ENCODE assay signal across 21 cellular contexts in the genomic region with DNA sequence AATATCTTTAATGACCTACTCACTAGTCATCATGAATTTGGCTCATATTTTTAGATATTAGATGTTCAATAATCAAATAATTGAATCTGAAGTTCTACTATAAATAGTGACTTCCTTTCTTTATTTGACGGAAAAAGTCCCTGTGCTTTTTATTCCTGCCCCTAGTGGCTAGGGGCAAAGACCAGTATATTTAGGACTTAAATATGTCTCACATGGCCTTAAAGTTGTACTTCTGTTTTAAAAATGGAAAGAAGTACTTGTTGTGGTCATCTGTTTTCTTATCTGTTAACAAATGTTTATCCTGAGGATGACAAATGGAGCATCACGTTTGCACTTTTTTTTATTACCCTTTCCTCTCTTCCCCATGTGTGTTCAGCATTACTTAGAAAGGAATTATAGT.
DNase-seq lines count a peak whose midpoint lies in the region; ATAC-seq and TF ChIP-seq lines count a peak whose summit lies in the region.
"Had no signal": no experiment of that assay in that cellular context is flagged by ENCODE, and none has a peak within 500 bp of the region (broad histone marks: within the 10 kb centered on the region; RNA-seq: fewer than 3 reads in every experiment).

No MANE protein-coding gene starts in this region.

- H3K27me3 Mint-ChIP-seq in activated naive CD8-positive, alpha-beta T cell treated with anti-CD3 and anti-CD28 coated beads for 36 hours: no peaks in the 10 kb centered on the region

- no peak overlapping the region for H3K9ac ChIP-seq in GM23248
- H3K9ac ChIP-seq in SK-N-SH: no peak overlapping the region

- H3K9me3 ChIP-seq in GM23248 (ENCODE audit: low read depth) (no peaks in the 10 kb centered on the region), SK-N-SH (no peaks in the 10 kb centered on the region)
- H3K9me3 ChIP-seq: neutrophil, stomach had no signal

- H3K4me1 Mint-ChIP-seq in activated naive CD8-positive, alpha-beta T cell treated with anti-CD3 and anti-CD28 coated beads for 36 hours: peaks cover 1% of the 10 kb centered on the region

- H2AFZ ChIP-seq in GM23248: no peak overlapping the region
- no peak overlapping the region for H2AFZ ChIP-seq in SK-N-SH (ENCODE audit: low read depth)
- H2AFZ ChIP-seq: hepatocyte had no signal

- no peak for TF ChIP-seq RAD21 in SK-N-SH (IDR thresholded peaks at IDR 0.05; ENCODE audit: low read length)

- no peak overlapping the region for H3K4me2 ChIP-seq in GM23248 (ENCODE audit: unreplicated experiment)
- H3K4me2 ChIP-seq in SK-N-SH: no peak overlapping the region
- H3K4me2 ChIP-seq: hepatocyte had no signal

- no peaks in the 10 kb centered on the region for H3K9me3 Mint-ChIP-seq in activated naive CD8-positive, alpha-beta T cell treated with anti-CD3 and anti-CD28 coated beads for 36 hours

- no peaks in the 10 kb centered on the region for H4K20me1 ChIP-seq in GM23248 (ENCODE audit: insufficient read depth)
- H4K20me1 ChIP-seq in SK-N-SH (ENCODE audit: insufficient read depth): no peaks in the 10 kb centered on the region

- H3K27me3 ChIP-seq in BJ (ENCODE audit: control insufficient read depth, insufficient read depth, low read length): no peaks in the 10 kb centered on the region
- H3K27me3 ChIP-seq in GM23248 (replicated peaks; ENCODE audit: insufficient read depth): no peaks in the 10 kb centered on the region
- no peaks in the 10 kb centered on the region for H3K27me3 ChIP-seq in SK-N-SH (ENCODE audit: insufficient read depth)
- no peaks in the 10 kb centered on the region for H3K27me3 ChIP-seq in foreskin keratinocyte
- H3K27me3 ChIP-seq: hepatocyte, neutrophil, stomach had no signal

- POLR2A ChIA-PET in BJ (lab: Charles Lee): no interaction called here
- POLR2A ChIA-PET in SK-N-SH (lab: Yijun Ruan, JAX): no interaction called here

- H3K4me3 ChIP-seq in BJ (ENCODE audit: low read depth, low read length) (no peak overlapping the region), GM23248 (no peak overlapping the region), SK-N-SH (ENCODE audit: low read depth in 2 of 2, low read length in 1 of 2) (no peak overlapping the region)
- H3K4me3 ChIP-seq: hepatocyte, stomach had no signal

- H3K27ac Mint-ChIP-seq in activated naive CD8-positive, alpha-beta T cell treated with anti-CD3 and anti-CD28 coated beads for 36 hours: no peak overlapping the region

- in situ Hi-C loops in GM23248 (cut with MboI): loop anchor here (10.0 kb wide), 1 partner anchor 458 kb away; no protein-coding TSS in a partner anchor

- no peaks in the 10 kb centered on the region for H3K36me3 Mint-ChIP-seq in activated naive CD8-positive, alpha-beta T cell treated with anti-CD3 and anti-CD28 coated beads for 36 hours

- CTCF ChIA-PET in BJ (lab: Yijun Ruan, JAX) (no interaction called here), SK-N-SH (lab: Yijun Ruan, JAX) (interaction anchor here (0.7 to 2.6 kb wide), 2 partner anchors 10 to 81 kb away, joined by 4 to 6 read pairs; no protein-coding TSS in a partner anchor)

- TF ChIP-seq CTCF in BJ (IDR thresholded peaks at IDR 0.05; ENCODE audit: insufficient read depth, low read depth, low read length) (peak; percentile 10; the same call in 1 of the 2 replicates), SK-N-SH (IDR thresholded peaks at IDR 0.05) (peak; percentile 37), foreskin keratinocyte (conservative IDR thresholded peaks at IDR 0.05) (peak; percentile 3)

- ATAC-seq in foreskin keratinocyte: no peak
- ATAC-seq: sciatic nerve had no signal

- DNase-seq in BJ (ENCODE audit: low read depth) (no peak), GM23248 (peak; percentile 1), SK-N-SH (no peak), foreskin keratinocyte (no peak), RKO (ENCODE audit: low spot score) (no peak), NCI-H2081 treated with DMSO at 0.1 percent for 48 hours (lab: John Stamatoyannopoulos, UW) (no peak), mucosa of gallbladder (ENCODE audit: low spot score) (no peak)
- DNase-seq in activated naive CD8-positive, alpha-beta T cell treated with anti-CD3 and anti-CD28 coated beads for 36 hours: no peak
- DNase-seq: GDM1; H7; KG1; midbrain; NCI-H1105 treated with DMSO at 0.1 percent for 48 hours; NCI-H2171; NCI-H774; RPMI8226; stimulated activated CD4-positive, alpha-beta T cell treated with anti-CD3 and anti-CD28 coated beads, Interleukin-1b, Interleukin-23, amount 100 ng/mL, for 48 hours; stomach had no signal

- 56 to 59% methylated on average over 2 of the region's 2 CpGs for WGBS in GM23248 (ENCODE audit: low coverage in 1 of 2, low lambda C conversion rate in 2 of 2, missing lambda C conversion rate in 2 of 2), 2 experiments
- WGBS in SK-N-SH (ENCODE audit: low lambda C conversion rate): 62% methylated on average over 2 of the region's 2 CpGs

- H3F3A ChIP-seq in GM23248 (ENCODE audit: insufficient read depth) (no peaks in the 10 kb centered on the region), SK-N-SH (replicated peaks; ENCODE audit: insufficient read depth) (no peaks in the 10 kb centered on the region)

- H3K27ac ChIP-seq in GM23248: no peak overlapping the region
- H3K27ac ChIP-seq in SK-N-SH (ENCODE audit: low read depth in 2 of 2, low read length in 1 of 2): no peak overlapping the region
- H3K27ac ChIP-seq in foreskin keratinocyte: no peak overlapping the region
- H3K27ac ChIP-seq: hepatocyte, neutrophil, stomach had no signal

- no peak for TF ChIP-seq EP300 in SK-N-SH (IDR thresholded peaks at IDR 0.05; ENCODE audit: borderline replicate concordance in 1 of 2, low read depth in 1 of 2, low read length in 1 of 2)

- H3K4me1 ChIP-seq in GM23248 (ENCODE audit: insufficient read depth): no peaks in the 10 kb centered on the region
- H3K4me1 ChIP-seq in SK-N-SH (ENCODE audit: control insufficient read depth in 1 of 2, insufficient read depth in 2 of 2, low read depth in 1 of 2, low read length in 1 of 2): peaks cover 4 to 10% of the 10 kb centered on the region in 2 experiments; a peak in 3 of 4 replicates
- no peaks in the 10 kb centered on the region for H3K4me1 ChIP-seq in foreskin keratinocyte

- H3K36me3 ChIP-seq in BJ (ENCODE audit: control insufficient read depth, insufficient read depth, low read length) (no peaks in the 10 kb centered on the region), GM23248 (ENCODE audit: low read depth) (no peaks in the 10 kb centered on the region), SK-N-SH (replicated peaks in 1 of 2; ENCODE audit: control insufficient read depth in 1 of 2, insufficient read depth in 2 of 2, low read length in 1 of 2) (peaks cover 0 to 4% of the 10 kb centered on the region in 2 experiments)
- H3K36me3 ChIP-seq: neutrophil, stomach had no signal

- H3K9me2 ChIP-seq in GM23248 (ENCODE audit: insufficient read depth) (no peaks in the 10 kb centered on the region), SK-N-SH (no peaks in the 10 kb centered on the region)

- no peak overlapping the region for H3K4me3 Mint-ChIP-seq in activated naive CD8-positive, alpha-beta T cell treated with anti-CD3 and anti-CD28 coated beads for 36 hours

- H3K79me2 ChIP-seq in GM23248 (ENCODE audit: insufficient read depth) (no peaks in the 10 kb centered on the region), SK-N-SH (ENCODE audit: insufficient read depth) (no peaks in the 10 kb centered on the region)
- H3K79me2 ChIP-seq: hepatocyte had no signal

TF ChIP-seq in SK-N-SH, 30 proteins besides CTCF, POLR2A, EP300 and RAD21 (continues in another document):
- TF ChIP-seq, protein P1, sequence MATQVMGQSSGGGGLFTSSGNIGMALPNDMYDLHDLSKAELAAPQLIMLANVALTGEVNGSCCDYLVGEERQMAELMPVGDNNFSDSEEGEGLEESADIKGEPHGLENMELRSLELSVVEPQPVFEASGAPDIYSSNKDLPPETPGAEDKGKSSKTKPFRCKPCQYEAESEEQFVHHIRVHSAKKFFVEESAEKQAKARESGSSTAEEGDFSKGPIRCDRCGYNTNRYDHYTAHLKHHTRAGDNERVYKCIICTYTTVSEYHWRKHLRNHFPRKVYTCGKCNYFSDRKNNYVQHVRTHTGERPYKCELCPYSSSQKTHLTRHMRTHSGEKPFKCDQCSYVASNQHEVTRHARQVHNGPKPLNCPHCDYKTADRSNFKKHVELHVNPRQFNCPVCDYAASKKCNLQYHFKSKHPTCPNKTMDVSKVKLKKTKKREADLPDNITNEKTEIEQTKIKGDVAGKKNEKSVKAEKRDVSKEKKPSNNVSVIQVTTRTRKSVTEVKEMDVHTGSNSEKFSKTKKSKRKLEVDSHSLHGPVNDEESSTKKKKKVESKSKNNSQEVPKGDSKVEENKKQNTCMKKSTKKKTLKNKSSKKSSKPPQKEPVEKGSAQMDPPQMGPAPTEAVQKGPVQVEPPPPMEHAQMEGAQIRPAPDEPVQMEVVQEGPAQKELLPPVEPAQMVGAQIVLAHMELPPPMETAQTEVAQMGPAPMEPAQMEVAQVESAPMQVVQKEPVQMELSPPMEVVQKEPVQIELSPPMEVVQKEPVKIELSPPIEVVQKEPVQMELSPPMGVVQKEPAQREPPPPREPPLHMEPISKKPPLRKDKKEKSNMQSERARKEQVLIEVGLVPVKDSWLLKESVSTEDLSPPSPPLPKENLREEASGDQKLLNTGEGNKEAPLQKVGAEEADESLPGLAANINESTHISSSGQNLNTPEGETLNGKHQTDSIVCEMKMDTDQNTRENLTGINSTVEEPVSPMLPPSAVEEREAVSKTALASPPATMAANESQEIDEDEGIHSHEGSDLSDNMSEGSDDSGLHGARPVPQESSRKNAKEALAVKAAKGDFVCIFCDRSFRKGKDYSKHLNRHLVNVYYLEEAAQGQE (IDR thresholded peaks at IDR 0.05; ENCODE audit: low read depth, low read length): no peak
- TF ChIP-seq USF1 (IDR thresholded peaks at IDR 0.05; ENCODE audit: borderline replicate concordance, low read depth): no peak
- no peak for TF ChIP-seq NRF1 (IDR thresholded peaks at IDR 0.05; ENCODE audit: low read depth, low read length)
- TF ChIP-seq TCF12 (IDR thresholded peaks at IDR 0.05): no peak
- TF ChIP-seq NFIC (IDR thresholded peaks at IDR 0.05; ENCODE audit: borderline replicate concordance): no peak
- no peak for TF ChIP-seq SMC3 (IDR thresholded peaks at IDR 0.05; ENCODE audit: low read depth, low read length)
- no peak for TF ChIP-seq FOXJ3 (CRISPR knock-in tag; IDR thresholded peaks at IDR 0.05)
